Comparison of ENCODE assay signal across 1 cellular context in genomic region chr19:41879080-41879479, GRCh38.
A peak's percentile ranks its signal among the peaks of the same experiment; 100 is the strongest.
TF ChIP-seq lines count a peak whose summit lies in the region.

No MANE protein-coding gene starts in this region.

TF ChIP-seq in GM12878, 131 proteins besides CTCF, POLR2A, EP300 and RAD21:
- TF ChIP-seq ZBTB33 (IDR thresholded peaks at IDR 0.05) (0 out of 2 replicates have a peak, but pooled peaks have one; percentile 12), EZH2 (IDR thresholded peaks at IDR 0.05; ENCODE audit: borderline replicate concordance, control insufficient read depth, low read depth, low read length) (no peak)
